In the genomic region with DNA sequence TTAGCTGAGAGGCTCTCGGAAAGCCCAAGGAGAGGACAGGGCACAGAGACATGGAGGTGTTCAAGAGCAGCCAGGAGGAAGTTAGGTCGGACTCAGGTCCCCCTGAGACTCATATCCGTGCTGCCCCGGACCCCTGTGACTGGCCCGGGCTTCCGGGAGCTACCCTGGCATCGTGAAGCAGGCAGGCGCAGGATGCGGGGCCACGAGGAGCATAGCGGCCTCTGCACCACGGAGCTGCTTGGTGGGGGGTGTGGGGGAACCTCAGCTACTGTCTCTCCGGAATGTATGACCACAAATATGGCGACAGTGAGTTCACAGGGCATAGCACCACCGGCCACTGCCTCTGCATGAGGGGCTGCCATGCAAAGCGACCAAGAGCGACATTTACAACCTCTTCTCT, we compare ENCODE assay signal across 5 cellular contexts.
"Had no signal": no experiment of that assay in that cellular context is flagged by ENCODE, and none has a peak within 500 bp of the region (broad histone marks: within the 10 kb centered on the region; RNA-seq: fewer than 3 reads in every experiment).

No MANE protein-coding gene starts in this region.

- H3K27ac Mint-ChIP-seq: GM23338, H9 had no signal

- H3K4me3 Mint-ChIP-seq: GM23338, H9 had no signal

- H3K4me3 ChIP-seq: GM23338, K562 had no signal

- DNase-seq: H9, HCEC 1CT, IMR-90 had no signal

- ATAC-seq: GM23338, K562 had no signal

- H3K4me2 ChIP-seq: GM23338 had no signal

- H2AFZ ChIP-seq: GM23338 had no signal
